Comparison of ENCODE assay signal across 22 cellular contexts in the genomic region with DNA sequence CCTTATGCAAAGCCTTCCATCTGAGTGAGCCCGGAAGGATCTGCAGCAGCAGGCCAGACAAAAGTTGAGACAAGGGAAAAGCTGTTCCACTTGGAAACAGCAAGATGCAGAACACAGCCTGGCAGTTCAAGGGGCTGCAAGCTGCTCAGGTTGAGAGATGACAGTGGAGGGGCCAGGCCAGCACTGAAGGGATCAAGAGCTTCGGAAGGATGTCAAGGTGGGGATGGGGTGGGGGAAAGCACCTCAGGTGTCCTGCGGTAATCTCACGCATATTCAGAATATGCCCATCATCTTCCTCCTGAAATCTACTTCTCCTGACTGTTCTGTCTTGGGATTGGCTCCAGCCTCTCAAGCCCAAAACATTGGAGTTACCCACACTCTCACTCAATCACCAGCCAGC. TPM values are rescaled to one million over a fixed set of nuclear protein-coding genes. Genes with fewer than 3 reads are reported as not detected.
"Had no signal": no experiment of that assay in that cellular context is flagged by ENCODE, and none has a peak within 500 bp of the region (broad histone marks: within the 10 kb centered on the region; RNA-seq: fewer than 3 reads in every experiment).

No MANE protein-coding gene starts in this region.

- ATAC-seq: HepG2, Panc1, PC-3 had no signal

- H3K9me2 ChIP-seq: SK-N-SH had no signal

- H3K4me2 ChIP-seq: SK-N-SH had no signal

- H3K9ac ChIP-seq: SK-N-SH had no signal

- H3K27ac ChIP-seq: RWPE1 had no signal

- DNase-seq: IMR-90, KG1, MM.1S, NCI-H1092 treated with DMSO at 0.1 percent for 48 hours, NCI-H1436, NCI-H187, NCI-H2029, NCI-H2081 treated with DMSO at 0.1 percent for 48 hours, NCI-H2171, NCI-H226, NCI-H446, NCI-H510A, NCI-H524 treated with DMSO at 0.1 percent for 48 hours, NCI-H69, NCI-H774, PC-3, SK-N-SH had no signal

- H3K9me3 ChIP-seq: SK-N-SH had no signal

RNA-seq across cellular contexts. Expression of gene GAB4, which starts 35.7 kb away (rescaled TPM):
- total RNA-seq: HepG2, IMR-90, M059J, PC-3, SK-MEL-5 had no signal
- polyA plus RNA-seq: HepG2, IMR-90, SK-N-SH had no signal
